Comparison of ENCODE assay signal across 8 cellular contexts in the genomic region with DNA sequence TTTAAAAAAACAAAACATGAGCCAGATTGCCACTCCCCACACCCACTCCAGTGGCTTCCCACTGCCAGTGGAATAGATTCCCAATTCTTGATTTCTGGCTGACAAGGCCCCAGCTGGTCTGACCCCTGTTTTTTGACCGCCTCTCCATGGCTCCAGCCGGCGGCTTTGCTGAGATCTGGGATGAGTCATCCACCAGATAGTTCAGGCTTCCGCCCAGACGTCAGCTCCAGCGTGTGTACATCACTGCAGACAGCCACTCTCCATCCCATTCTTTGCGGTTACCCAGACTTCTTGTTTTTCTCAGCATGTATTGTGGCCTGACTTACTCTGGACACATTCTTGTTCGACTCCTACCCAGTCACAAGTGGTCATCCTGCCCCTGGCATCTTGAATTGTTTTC.
DNase-seq lines count a peak whose midpoint lies in the region; ATAC-seq and TF ChIP-seq lines count a peak whose summit lies in the region.

No MANE protein-coding gene starts in this region.

- H3K23ac ChIP-seq in trophoblast cell (ENCODE audit: low read length), result no peak overlapping the region

- WGBS in trophoblast cell (ENCODE audit: extremely low coverage, insufficient coverage, insufficient read length), result no CpG with 5 or more reads among the region's 8 CpGs

- H4K8ac ChIP-seq in trophoblast cell (ENCODE audit: low read depth, low read length), result no peak overlapping the region

- H3K14ac ChIP-seq in trophoblast cell (ENCODE audit: low read length), result no peak overlapping the region

- no peak overlapping the region for H2BK12ac ChIP-seq in trophoblast cell (ENCODE audit: low read length)

- peak; percentile 98 for ATAC-seq in SK-N-SH treated with all-trans-retinoic acid at 6 μM for 48 hours

- H3K27me3 Mint-ChIP-seq in Calu3 (ENCODE audit: unreplicated experiment), result no peaks in the 10 kb centered on the region

- no peak overlapping the region for H2BK5ac ChIP-seq in trophoblast cell (ENCODE audit: low read depth, low read length, poor library complexity)

- H3K4me1 ChIP-seq in trophoblast cell (ENCODE audit: control insufficient read depth in 1 of 2, insufficient read depth in 2 of 2, low read length in 2 of 2), result peaks cover 19 to 20% of the 10 kb centered on the region in 2 experiments

- no peak overlapping the region for H3K27ac Mint-ChIP-seq in Calu3 (ENCODE audit: unreplicated experiment)

- no peak overlapping the region for H4K12ac ChIP-seq in trophoblast cell (ENCODE audit: low read depth, low read length)

- H2AFZ ChIP-seq in trophoblast cell (ENCODE audit: insufficient read depth, low read length, poor library complexity), result no peak overlapping the region

- no peak overlapping the region for H4K91ac ChIP-seq in trophoblast cell (ENCODE audit: low read depth, low read length)

- H3K27me3 ChIP-seq in trophoblast cell (ENCODE audit: insufficient read depth, low read length), result no peaks in the 10 kb centered on the region

- peaks cover 0 to 2% of the 10 kb centered on the region in 2 experiments for H3K36me3 ChIP-seq in trophoblast cell (ENCODE audit: control insufficient read depth in 1 of 2, insufficient read depth in 2 of 2, low read length in 2 of 2)

- peaks cover 10% of the 10 kb centered on the region for H3K79me1 ChIP-seq in trophoblast cell (ENCODE audit: low read length)

- H2AK5ac ChIP-seq in trophoblast cell (ENCODE audit: low read length), result no peak overlapping the region

- H3K4me3 Mint-ChIP-seq in Calu3 (ENCODE audit: low read depth, unreplicated experiment), result no peak overlapping the region

- BruUV-seq in Calu3 (replicated peaks; lab: Mats Ljungman, UMichigan), result no TSS peak

- H3K9ac ChIP-seq in trophoblast cell (ENCODE audit: low read length), result no peak overlapping the region

- no peaks in the 10 kb centered on the region for H3K79me2 ChIP-seq in trophoblast cell (ENCODE audit: control insufficient read depth, insufficient read depth, low read length, poor library complexity)

- H3K9me3 Mint-ChIP-seq in Calu3 (ENCODE audit: low read depth, unreplicated experiment), result peaks cover 6% of the 10 kb centered on the region

- no peaks in the 10 kb centered on the region for H3K4me1 Mint-ChIP-seq in Calu3 (ENCODE audit: low read depth, unreplicated experiment)

- H2BK120ac ChIP-seq in trophoblast cell (ENCODE audit: insufficient read depth, low read length, poor library complexity), result no peak overlapping the region

- no peak overlapping the region for H3K4ac ChIP-seq in trophoblast cell (ENCODE audit: low read depth, low read length)

- H3K36me3 Mint-ChIP-seq in Calu3 (ENCODE audit: insufficient read depth, unreplicated experiment), result peaks cover 5% of the 10 kb centered on the region

- TF ChIP-seq CTCF in Calu3 (IDR thresholded peaks at IDR 0.05; ENCODE audit: unreplicated experiment), result no peak
- TF ChIP-seq CTCF in GM20000 (IDR thresholded peaks at IDR 0.05; ENCODE audit: extremely low read depth, missing control alignments), result no peak

- DNase-seq in ELR (ENCODE audit: low read depth), result peak; percentile 69
- DNase-seq in globus pallidus (ENCODE audit: low spot score), result peak; percentile 23
- peak; percentile 27 to 60 for DNase-seq in trophoblast cell
- DNase-seq in Calu3, result no peak
- DNase-seq in GM20000 (ENCODE audit: low spot score), result no peak
- DNase-seq in SW 1271 (lab: John Stamatoyannopoulos, UW), result no peak
- DNase-seq in HT-29 (ENCODE audit: low spot score), result no peak

- no peak overlapping the region for H3K18ac ChIP-seq in trophoblast cell (ENCODE audit: low read length)

- peak overlapping the region; percentile 31 for H3K27ac ChIP-seq in trophoblast cell (ENCODE audit: low read depth, low read length)

- CTCF ChIA-PET in Calu3 (lab: Charles Lee), result no interaction called here

- H3K4me3 ChIP-seq in trophoblast cell (ENCODE audit: low read depth, low read length), result no peak overlapping the region

- peak overlapping the region; percentile 19 for H3K4me2 ChIP-seq in trophoblast cell (ENCODE audit: low read length)

- H3K9me3 ChIP-seq in trophoblast cell (ENCODE audit: insufficient read depth, low read depth, low read length), result peaks cover 2% of the 10 kb centered on the region

- intact Hi-C loops in Calu3 (cut with micrococcal nuclease; ENCODE audit: unreplicated experiment), result no loop called here

TF ChIP-seq in SK-N-SH treated with all-trans-retinoic acid at 6 μM for 48 hours, 23 proteins besides CTCF, POLR2A, EP300 and RAD21:
- TF ChIP-seq, protein P1, sequence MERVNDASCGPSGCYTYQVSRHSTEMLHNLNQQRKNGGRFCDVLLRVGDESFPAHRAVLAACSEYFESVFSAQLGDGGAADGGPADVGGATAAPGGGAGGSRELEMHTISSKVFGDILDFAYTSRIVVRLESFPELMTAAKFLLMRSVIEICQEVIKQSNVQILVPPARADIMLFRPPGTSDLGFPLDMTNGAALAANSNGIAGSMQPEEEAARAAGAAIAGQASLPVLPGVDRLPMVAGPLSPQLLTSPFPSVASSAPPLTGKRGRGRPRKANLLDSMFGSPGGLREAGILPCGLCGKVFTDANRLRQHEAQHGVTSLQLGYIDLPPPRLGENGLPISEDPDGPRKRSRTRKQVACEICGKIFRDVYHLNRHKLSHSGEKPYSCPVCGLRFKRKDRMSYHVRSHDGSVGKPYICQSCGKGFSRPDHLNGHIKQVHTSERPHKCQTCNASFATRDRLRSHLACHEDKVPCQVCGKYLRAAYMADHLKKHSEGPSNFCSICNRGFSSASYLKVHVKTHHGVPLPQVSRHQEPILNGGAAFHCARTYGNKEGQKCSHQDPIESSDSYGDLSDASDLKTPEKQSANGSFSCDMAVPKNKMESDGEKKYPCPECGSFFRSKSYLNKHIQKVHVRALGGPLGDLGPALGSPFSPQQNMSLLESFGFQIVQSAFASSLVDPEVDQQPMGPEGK (CRISPR knock-in tag; IDR thresholded peaks at IDR 0.05; ENCODE audit: borderline replicate concordance), result no peak
- TF ChIP-seq ZFP3 (CRISPR knock-in tag; IDR thresholded peaks at IDR 0.05) (peak; percentile 84), ZC3H10 (CRISPR knock-in tag; IDR thresholded peaks at IDR 0.05) (0 out of 2 replicates have a peak, but pooled peaks have one; percentile 59), TCF4 (CRISPR knock-in tag; IDR thresholded peaks at IDR 0.05; ENCODE audit: borderline replicate concordance) (peak; percentile 58; the same call in 1 of the 2 replicates), CSDC2 (CRISPR knock-in tag; IDR thresholded peaks at IDR 0.05) (0 out of 2 replicates have a peak, but pooled peaks have one; percentile 15), TOX (CRISPR knock-in tag; IDR thresholded peaks at IDR 0.05; ENCODE audit: borderline replicate concordance) (peak; percentile 40; the same call in 1 of the 2 replicates), ZNF70 (CRISPR knock-in tag; IDR thresholded peaks at IDR 0.05) (no peak), ISL1 (CRISPR knock-in tag; IDR thresholded peaks at IDR 0.05) (peak; percentile 37; the same call in 1 of the 2 replicates), BACH2 (CRISPR knock-in tag; IDR thresholded peaks at IDR 0.05; ENCODE audit: borderline replicate concordance) (no peak)
- TF ChIP-seq, protein P2, sequence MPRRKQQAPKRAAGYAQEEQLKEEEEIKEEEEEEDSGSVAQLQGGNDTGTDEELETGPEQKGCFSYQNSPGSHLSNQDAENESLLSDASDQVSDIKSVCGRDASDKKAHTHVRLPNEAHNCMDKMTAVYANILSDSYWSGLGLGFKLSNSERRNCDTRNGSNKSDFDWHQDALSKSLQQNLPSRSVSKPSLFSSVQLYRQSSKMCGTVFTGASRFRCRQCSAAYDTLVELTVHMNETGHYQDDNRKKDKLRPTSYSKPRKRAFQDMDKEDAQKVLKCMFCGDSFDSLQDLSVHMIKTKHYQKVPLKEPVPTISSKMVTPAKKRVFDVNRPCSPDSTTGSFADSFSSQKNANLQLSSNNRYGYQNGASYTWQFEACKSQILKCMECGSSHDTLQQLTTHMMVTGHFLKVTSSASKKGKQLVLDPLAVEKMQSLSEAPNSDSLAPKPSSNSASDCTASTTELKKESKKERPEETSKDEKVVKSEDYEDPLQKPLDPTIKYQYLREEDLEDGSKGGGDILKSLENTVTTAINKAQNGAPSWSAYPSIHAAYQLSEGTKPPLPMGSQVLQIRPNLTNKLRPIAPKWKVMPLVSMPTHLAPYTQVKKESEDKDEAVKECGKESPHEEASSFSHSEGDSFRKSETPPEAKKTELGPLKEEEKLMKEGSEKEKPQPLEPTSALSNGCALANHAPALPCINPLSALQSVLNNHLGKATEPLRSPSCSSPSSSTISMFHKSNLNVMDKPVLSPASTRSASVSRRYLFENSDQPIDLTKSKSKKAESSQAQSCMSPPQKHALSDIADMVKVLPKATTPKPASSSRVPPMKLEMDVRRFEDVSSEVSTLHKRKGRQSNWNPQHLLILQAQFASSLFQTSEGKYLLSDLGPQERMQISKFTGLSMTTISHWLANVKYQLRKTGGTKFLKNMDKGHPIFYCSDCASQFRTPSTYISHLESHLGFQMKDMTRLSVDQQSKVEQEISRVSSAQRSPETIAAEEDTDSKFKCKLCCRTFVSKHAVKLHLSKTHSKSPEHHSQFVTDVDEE (CRISPR knock-in tag; IDR thresholded peaks at IDR 0.05), result peak; percentile 60; the same call in 1 of the 2 replicates
- TF ChIP-seq, protein P3, sequence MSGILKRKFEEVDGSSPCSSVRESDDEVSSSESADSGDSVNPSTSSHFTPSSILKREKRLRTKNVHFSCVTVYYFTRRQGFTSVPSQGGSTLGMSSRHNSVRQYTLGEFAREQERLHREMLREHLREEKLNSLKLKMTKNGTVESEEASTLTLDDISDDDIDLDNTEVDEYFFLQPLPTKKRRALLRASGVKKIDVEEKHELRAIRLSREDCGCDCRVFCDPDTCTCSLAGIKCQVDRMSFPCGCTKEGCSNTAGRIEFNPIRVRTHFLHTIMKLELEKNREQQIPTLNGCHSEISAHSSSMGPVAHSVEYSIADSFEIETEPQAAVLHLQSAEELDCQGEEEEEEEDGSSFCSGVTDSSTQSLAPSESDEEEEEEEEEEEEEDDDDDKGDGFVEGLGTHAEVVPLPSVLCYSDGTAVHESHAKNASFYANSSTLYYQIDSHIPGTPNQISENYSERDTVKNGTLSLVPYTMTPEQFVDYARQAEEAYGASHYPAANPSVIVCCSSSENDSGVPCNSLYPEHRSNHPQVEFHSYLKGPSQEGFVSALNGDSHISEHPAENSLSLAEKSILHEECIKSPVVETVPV (CRISPR knock-in tag; IDR thresholded peaks at IDR 0.05), result 0 out of 2 replicates have a peak, but pooled peaks have one; percentile 32

Comparison
In these comparisons a context has a peak if more than half of its experiments do, and no peak if none do; other contexts are left out.
1. DNase-seq: peak in ELR (single experiment), globus pallidus (single experiment) and trophoblast cell (2 of 2); none in Calu3 (single experiment), GM20000 (single experiment), SW 1271 (0 of 2) and HT-29 (single experiment).